In the genomic region with DNA sequence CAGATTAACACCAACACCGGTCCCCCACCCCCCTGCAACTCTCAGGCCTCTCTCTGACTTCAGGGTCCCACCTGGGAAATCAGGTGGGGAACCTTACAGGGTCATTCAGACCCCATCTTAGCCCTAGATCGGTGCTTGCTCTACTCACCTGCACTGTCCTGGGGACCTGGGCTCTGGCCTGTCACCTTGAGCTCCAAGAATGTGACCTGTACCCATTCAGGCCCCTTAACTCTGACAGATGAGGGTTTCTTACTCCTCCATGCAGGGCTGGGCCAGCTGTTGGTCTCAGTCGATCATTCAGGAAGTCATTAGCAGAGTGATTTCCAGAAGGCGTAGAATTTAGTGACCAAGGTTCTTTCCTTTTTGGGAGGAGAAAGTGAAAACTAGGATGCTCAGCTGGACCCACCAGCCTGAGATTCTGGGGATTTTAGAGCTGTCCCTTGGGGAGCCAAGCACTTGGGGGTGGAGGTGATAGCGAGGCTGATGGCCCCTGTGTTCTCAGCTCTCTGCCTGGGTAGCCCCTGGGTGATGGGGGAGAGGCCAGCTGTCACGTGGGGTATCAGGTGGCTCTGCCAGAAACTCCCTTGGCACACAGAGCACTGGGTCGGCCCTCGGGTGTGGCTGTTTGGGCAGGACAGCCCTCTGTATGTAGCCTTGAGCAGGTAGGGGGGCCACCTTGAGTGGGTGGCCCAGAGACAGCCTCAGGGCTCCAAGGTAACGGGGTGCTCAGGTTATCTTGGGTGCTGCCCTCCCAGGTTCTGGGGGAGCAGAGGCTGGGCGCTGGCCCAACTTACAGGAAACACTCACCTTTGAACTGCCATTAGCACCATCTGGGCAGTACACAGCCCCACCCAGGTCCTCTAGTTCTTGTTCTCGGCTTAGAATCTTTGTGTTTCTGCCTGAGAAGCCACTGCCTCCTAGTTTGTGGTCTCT, we compare ENCODE assay signal across 1 cellular context.
TF ChIP-seq lines count a peak whose summit lies in the region.

No MANE protein-coding gene starts in this region.

TF ChIP-seq in HepG2, 621 proteins besides CTCF, POLR2A, EP300 and RAD21 (continued from another document):
- TF ChIP-seq, protein P1, sequence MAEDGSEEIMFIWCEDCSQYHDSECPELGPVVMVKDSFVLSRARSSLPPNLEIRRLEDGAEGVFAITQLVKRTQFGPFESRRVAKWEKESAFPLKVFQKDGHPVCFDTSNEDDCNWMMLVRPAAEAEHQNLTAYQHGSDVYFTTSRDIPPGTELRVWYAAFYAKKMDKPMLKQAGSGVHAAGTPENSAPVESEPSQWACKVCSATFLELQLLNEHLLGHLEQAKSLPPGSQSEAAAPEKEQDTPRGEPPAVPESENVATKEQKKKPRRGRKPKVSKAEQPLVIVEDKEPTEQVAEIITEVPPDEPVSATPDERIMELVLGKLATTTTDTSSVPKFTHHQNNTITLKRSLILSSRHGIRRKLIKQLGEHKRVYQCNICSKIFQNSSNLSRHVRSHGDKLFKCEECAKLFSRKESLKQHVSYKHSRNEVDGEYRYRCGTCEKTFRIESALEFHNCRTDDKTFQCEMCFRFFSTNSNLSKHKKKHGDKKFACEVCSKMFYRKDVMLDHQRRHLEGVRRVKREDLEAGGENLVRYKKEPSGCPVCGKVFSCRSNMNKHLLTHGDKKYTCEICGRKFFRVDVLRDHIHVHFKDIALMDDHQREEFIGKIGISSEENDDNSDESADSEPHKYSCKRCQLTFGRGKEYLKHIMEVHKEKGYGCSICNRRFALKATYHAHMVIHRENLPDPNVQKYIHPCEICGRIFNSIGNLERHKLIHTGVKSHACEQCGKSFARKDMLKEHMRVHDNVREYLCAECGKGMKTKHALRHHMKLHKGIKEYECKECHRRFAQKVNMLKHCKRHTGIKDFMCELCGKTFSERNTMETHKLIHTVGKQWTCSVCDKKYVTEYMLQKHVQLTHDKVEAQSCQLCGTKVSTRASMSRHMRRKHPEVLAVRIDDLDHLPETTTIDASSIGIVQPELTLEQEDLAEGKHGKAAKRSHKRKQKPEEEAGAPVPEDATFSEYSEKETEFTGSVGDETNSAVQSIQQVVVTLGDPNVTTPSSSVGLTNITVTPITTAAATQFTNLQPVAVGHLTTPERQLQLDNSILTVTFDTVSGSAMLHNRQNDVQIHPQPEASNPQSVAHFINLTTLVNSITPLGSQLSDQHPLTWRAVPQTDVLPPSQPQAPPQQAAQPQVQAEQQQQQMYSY (CRISPR knock-in tag; IDR thresholded peaks at IDR 0.05): 0 out of 2 replicates have a peak, but pooled peaks have one; percentile 16
- TF ChIP-seq, protein P2, sequence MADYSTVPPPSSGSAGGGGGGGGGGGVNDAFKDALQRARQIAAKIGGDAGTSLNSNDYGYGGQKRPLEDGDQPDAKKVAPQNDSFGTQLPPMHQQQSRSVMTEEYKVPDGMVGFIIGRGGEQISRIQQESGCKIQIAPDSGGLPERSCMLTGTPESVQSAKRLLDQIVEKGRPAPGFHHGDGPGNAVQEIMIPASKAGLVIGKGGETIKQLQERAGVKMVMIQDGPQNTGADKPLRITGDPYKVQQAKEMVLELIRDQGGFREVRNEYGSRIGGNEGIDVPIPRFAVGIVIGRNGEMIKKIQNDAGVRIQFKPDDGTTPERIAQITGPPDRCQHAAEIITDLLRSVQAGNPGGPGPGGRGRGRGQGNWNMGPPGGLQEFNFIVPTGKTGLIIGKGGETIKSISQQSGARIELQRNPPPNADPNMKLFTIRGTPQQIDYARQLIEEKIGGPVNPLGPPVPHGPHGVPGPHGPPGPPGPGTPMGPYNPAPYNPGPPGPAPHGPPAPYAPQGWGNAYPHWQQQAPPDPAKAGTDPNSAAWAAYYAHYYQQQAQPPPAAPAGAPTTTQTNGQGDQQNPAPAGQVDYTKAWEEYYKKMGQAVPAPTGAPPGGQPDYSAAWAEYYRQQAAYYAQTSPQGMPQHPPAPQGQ (CRISPR knock-in tag; IDR thresholded peaks at IDR 0.05; ENCODE audit: borderline replicate concordance): 0 out of 2 replicates have a peak, but pooled peaks have one; percentile 22
- peak; percentile 92 for TF ChIP-seq AGO2 (optimal IDR thresholded peaks at IDR 0.05; ENCODE audit: low read depth, low read length)
- TF ChIP-seq ATF1 (CRISPR knock-in tag; IDR thresholded peaks at IDR 0.05): no peak
- TF ChIP-seq, protein P3, sequence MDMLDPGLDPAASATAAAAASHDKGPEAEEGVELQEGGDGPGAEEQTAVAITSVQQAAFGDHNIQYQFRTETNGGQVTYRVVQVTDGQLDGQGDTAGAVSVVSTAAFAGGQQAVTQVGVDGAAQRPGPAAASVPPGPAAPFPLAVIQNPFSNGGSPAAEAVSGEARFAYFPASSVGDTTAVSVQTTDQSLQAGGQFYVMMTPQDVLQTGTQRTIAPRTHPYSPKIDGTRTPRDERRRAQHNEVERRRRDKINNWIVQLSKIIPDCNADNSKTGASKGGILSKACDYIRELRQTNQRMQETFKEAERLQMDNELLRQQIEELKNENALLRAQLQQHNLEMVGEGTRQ (IDR thresholded peaks at IDR 0.05; ENCODE audit: low read depth, low read length): peak; percentile 82
- TF ChIP-seq, protein P3 (CRISPR knock-in tag; IDR thresholded peaks at IDR 0.05; ENCODE audit: borderline replicate concordance): peak; percentile 46; the same call in 1 of the 2 replicates
- TF ChIP-seq ZNF709 (CRISPR knock-in tag; IDR thresholded peaks at IDR 0.05): 0 out of 2 replicates have a peak, but pooled peaks have one; percentile 32
- TF ChIP-seq ZNF543 (CRISPR knock-in tag; IDR thresholded peaks at IDR 0.05): peak; percentile 26; the same call in 1 of the 2 replicates
- TF ChIP-seq AGO1 (IDR thresholded peaks at IDR 0.05; ENCODE audit: low read depth, low read length, poor library complexity, severe bottlenecking): peak; percentile 61
- 0 out of 2 replicates have a peak, but pooled peaks have one; percentile 53 for TF ChIP-seq ZBTB8A (CRISPR knock-in tag; IDR thresholded peaks at IDR 0.05; ENCODE audit: borderline replicate concordance, low read depth)
- TF ChIP-seq ARNT (IDR thresholded peaks at IDR 0.05): no peak
- TF ChIP-seq ZNF772 (CRISPR knock-in tag; IDR thresholded peaks at IDR 0.05): 0 out of 2 replicates have a peak, but pooled peaks have one; percentile 19
- TF ChIP-seq, protein P4, sequence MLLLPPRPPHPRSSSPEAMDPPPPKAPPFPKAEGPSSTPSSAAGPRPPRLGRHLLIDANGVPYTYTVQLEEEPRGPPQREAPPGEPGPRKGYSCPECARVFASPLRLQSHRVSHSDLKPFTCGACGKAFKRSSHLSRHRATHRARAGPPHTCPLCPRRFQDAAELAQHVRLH (CRISPR knock-in tag; IDR thresholded peaks at IDR 0.05; ENCODE audit: borderline replicate concordance, low read depth): 0 out of 2 replicates have a peak, but pooled peaks have one; percentile 25
- 0 out of 2 replicates have a peak, but pooled peaks have one; percentile 11 for TF ChIP-seq MIER2 (CRISPR knock-in tag; IDR thresholded peaks at IDR 0.05)
- no peak for TF ChIP-seq RXRB (CRISPR knock-in tag; IDR thresholded peaks at IDR 0.05; ENCODE audit: borderline replicate concordance)
- TF ChIP-seq ATF7 (IDR thresholded peaks at IDR 0.05): no peak
- TF ChIP-seq ATF7 (CRISPR knock-in tag; IDR thresholded peaks at IDR 0.05): peak; percentile 29; the same call in 1 of the 2 replicates
- TF ChIP-seq, protein P5, sequence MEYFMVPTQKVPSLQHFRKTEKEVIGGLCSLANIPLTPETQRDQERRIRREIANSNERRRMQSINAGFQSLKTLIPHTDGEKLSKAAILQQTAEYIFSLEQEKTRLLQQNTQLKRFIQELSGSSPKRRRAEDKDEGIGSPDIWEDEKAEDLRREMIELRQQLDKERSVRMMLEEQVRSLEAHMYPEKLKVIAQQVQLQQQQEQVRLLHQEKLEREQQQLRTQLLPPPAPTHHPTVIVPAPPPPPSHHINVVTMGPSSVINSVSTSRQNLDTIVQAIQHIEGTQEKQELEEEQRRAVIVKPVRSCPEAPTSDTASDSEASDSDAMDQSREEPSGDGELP (IDR thresholded peaks at IDR 0.05; ENCODE audit: borderline replicate concordance, low read depth): 0 out of 2 replicates have a peak, but pooled peaks have one; percentile 8
